ENCODE assay signal across 1 cellular context in genomic region chr5:14505310-14506140, GRCh38.
TF ChIP-seq lines count a peak whose summit lies in the region.

No MANE protein-coding gene starts in this region.

TF ChIP-seq in IMR-90, 13 proteins besides CTCF, POLR2A, EP300 and RAD21 (continued from another document):
- TF ChIP-seq ELK1 (IDR thresholded peaks at IDR 0.05; ENCODE audit: borderline replicate concordance, low read depth, low read length) (no peak), MAZ (IDR thresholded peaks at IDR 0.05; ENCODE audit: borderline replicate concordance, low read depth, low read length) (no peak), CEBPB (IDR thresholded peaks at IDR 0.05; ENCODE audit: low read depth, low read length) (no peak)
- TF ChIP-seq, protein P1, sequence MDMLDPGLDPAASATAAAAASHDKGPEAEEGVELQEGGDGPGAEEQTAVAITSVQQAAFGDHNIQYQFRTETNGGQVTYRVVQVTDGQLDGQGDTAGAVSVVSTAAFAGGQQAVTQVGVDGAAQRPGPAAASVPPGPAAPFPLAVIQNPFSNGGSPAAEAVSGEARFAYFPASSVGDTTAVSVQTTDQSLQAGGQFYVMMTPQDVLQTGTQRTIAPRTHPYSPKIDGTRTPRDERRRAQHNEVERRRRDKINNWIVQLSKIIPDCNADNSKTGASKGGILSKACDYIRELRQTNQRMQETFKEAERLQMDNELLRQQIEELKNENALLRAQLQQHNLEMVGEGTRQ (IDR thresholded peaks at IDR 0.05; ENCODE audit: low read depth, low read length), result no peak
TF ChIP-seq in IMR-90: peak in this region for 0.
